In the genomic region with DNA sequence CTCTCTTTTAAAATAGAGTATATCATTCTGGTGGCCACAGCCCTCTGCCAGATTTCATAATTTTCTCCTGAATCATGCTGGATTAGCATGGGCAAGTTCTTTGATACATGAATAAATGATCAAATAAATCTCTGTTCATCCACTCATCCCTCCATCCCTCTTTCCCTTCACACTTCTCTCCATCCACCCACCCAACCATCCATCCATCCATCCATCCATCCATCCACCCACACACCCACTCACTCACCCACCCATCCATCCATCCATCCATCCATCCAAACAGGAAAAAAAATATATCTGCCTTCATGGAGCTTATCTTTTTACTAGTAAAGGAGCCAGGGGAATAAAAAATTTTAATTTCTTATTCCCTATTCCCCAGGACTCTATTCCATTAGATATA, we compare ENCODE assay signal across 7 cellular contexts.
"Had no signal": no experiment of that assay in that cellular context is flagged by ENCODE, and none has a peak within 500 bp of the region (broad histone marks: within the 10 kb centered on the region; RNA-seq: fewer than 3 reads in every experiment).

No MANE protein-coding gene starts in this region.

- H3K4me3 ChIP-seq: GM23338 had no signal

- H3K4me2 ChIP-seq: GM23338 had no signal

- H2AFZ ChIP-seq: GM23338 had no signal

- DNase-seq: H9, HCEC 1CT, HFFc6, KG1 had no signal

- H3K27ac ChIP-seq: HL-60 had no signal

- ATAC-seq: GM23338, HepG2 had no signal
